In genomic region chr3:23153034-23153433, GRCh38 we compare ENCODE assay signal across 33 cellular contexts.
"Had no signal": no experiment of that assay in that cellular context is flagged by ENCODE, and none has a peak within 500 bp of the region (broad histone marks: within the 10 kb centered on the region; RNA-seq: fewer than 3 reads in every experiment).

No MANE protein-coding gene starts in this region.

- H3K9me3 ChIP-seq: adrenal gland, Peyer's patch, SJSA1 had no signal

- ATAC-seq: activated T-cell treated with anti-CD3 and anti-CD28 coated beads, Interleukin-2, amount 50 U/mL, for 4 hours; PC-3; T-cell; T-helper 17 cell had no signal

- H3K4me3 ChIP-seq: adrenal gland, Peyer's patch, SJSA1 had no signal

- H3K4me2 ChIP-seq: KMS-11, SK-N-SH had no signal

- H3K27me3 ChIP-seq: adrenal gland, brain microvascular endothelial cell, Peyer's patch, SJSA1 had no signal

- H3K4me1 ChIP-seq: adrenal gland, Peyer's patch had no signal

- H3K36me3 ChIP-seq: adrenal gland, brain microvascular endothelial cell, Peyer's patch, SJSA1, WERI-Rb-1 had no signal

- DNase-seq: activated CD4-positive, alpha-beta memory T cell treated with anti-CD3 and anti-CD28 coated beads for 36 hours; activated CD4-positive, alpha-beta T cell treated with anti-CD3 and anti-CD28 coated beads, Interleukin-2, amount 10 ng/mL, durations not matched to agents 7 days and 5 days; activated CD8-positive, alpha-beta memory T cell treated with anti-CD3 and anti-CD28 coated beads, Interleukin-2, amount 50 U/mL, for 4 hours; activated gamma-delta T cell treated with Interleukin-2 at 50 U/mL for 16 hours; activated naive CD4-positive, alpha-beta T cell treated with anti-CD3 and anti-CD28 coated beads for 36 hours; activated T-cell treated with anti-CD3 and anti-CD28 coated beads for 4 hours; activated T-cell treated with anti-CD3 and anti-CD28 coated beads, Interleukin-2, amount 50 U/mL, for 4 hours; adrenal gland; anterior cingulate cortex; brain microvascular endothelial cell; central memory CD4-positive, alpha-beta T cell; MM.1S; MV-4-11; NCI-H1092 treated with DMSO at 0.1 percent for 48 hours; NCI-H1417; NCI-H146; NCI-H187 treated with DMSO at 0.1 percent for 48 hours; NCI-H2171; NCI-H510A; NCI-H526; NCI-H748 treated with DMSO at 0.1 percent for 48 hours; NK-92 treated with Interleukin-12 subunit alpha and Interleukin-12 subunit beta, amount 100 ng/mL, for 24 hours; PC-3; Peyer's patch; RPMI8226; SHP77 treated with DMSO at 0.1 percent for 48 hours; SK-N-SH; T-cell; T-helper 17 cell; T-helper 9 cell; WERI-Rb-1 had no signal

- H3K27ac ChIP-seq: adrenal gland, brain microvascular endothelial cell, KMS-11, Peyer's patch, SJSA1, WERI-Rb-1 had no signal

- H3K9ac ChIP-seq: KMS-11, SK-N-SH had no signal
